27 cellular contexts compared by ENCODE assay signal in genomic region chr19:13538854-13539253, GRCh38. TPM values are rescaled to one million over a fixed set of nuclear protein-coding genes. Genes with fewer than 3 reads are reported as not detected.
"Had no signal": no experiment of that assay in that cellular context is flagged by ENCODE, and none has a peak within 500 bp of the region (broad histone marks: within the 10 kb centered on the region; RNA-seq: fewer than 3 reads in every experiment).

No MANE protein-coding gene starts in this region.

- ATAC-seq: Panc1, Right ventricle myocardium inferior, SK-N-SH treated with all-trans-retinoic acid at 6 μM for 48 hours, T-cell had no signal

- DNase-seq: Kasumi-1, KG1, MG63, NCI-H1048, NCI-H1092 treated with DMSO at 0.1 percent for 48 hours, NCI-H1436, NCI-H1694, NCI-H187, NCI-H1930, NCI-H2081 treated with DMSO at 0.1 percent for 48 hours, NCI-H2107, NCI-H345, NCI-H446, NCI-H510A treated with DMSO at 0.1 percent for 48 hours, NCI-H524 treated with DMSO at 0.1 percent for 48 hours, NCI-H526 treated with DMSO at 0.1 percent for 48 hours, NCI-H774, PC-9, SHP77, SIG-M5, SJCRH30, T-cell had no signal

RNA-seq across cellular contexts. Expression of gene CACNA1A, which starts 32.6 kb away (rescaled TPM):
- total RNA-seq: NCI-H460, SK-MEL-5 had no signal
